ENCODE assay signal across 9 cellular contexts in genomic region chr10:110410329-110411046, GRCh38.
A peak's percentile ranks its signal among the peaks of the same experiment; 100 is the strongest.
DNase-seq lines count a peak whose midpoint lies in the region; ATAC-seq and TF ChIP-seq lines count a peak whose summit lies in the region.
"Had no signal": no experiment of that assay in that cellular context is flagged by ENCODE, and none has a peak within 500 bp of the region (broad histone marks: within the 10 kb centered on the region; RNA-seq: fewer than 3 reads in every experiment).

No MANE protein-coding gene starts in this region.

- peaks cover 87% of the 10 kb centered on the region for H3K4me1 Mint-ChIP-seq in stimulated activated effector memory CD8-positive, alpha-beta T cell treated with anti-CD3 and anti-CD28 coated beads, Interleukin-12 subunit alpha, Interleukin-12 subunit beta, amount 100 ng/mL, for 72 hours

- H3K4me3 Mint-ChIP-seq in stimulated activated effector memory CD8-positive, alpha-beta T cell treated with anti-CD3 and anti-CD28 coated beads, Interleukin-12 subunit alpha, Interleukin-12 subunit beta, amount 100 ng/mL, for 72 hours, result no peak overlapping the region
- H3K4me3 Mint-ChIP-seq: activated naive CD4-positive, alpha-beta T cell treated with anti-CD3 and anti-CD28 coated beads, Interleukin-2, amount 50 U/mL, for 24 hours had no signal

- H2AFZ ChIP-seq in SU-DHL-6 (ENCODE audit: low read depth, low read length, severe bottlenecking), result no peak overlapping the region

- no peak for ATAC-seq in stimulated activated effector memory CD8-positive, alpha-beta T cell treated with anti-CD3 and anti-CD28 coated beads, Interleukin-12 subunit alpha, Interleukin-12 subunit beta, amount 100 ng/mL, for 72 hours
- ATAC-seq in HG03108 (IDR thresholded peaks at IDR 0.05; ENCODE audit: unreplicated experiment), result no peak

- no peaks in the 10 kb centered on the region for H4K20me1 ChIP-seq in SU-DHL-6 (ENCODE audit: low read depth, low read length)

- H3K79me2 ChIP-seq in SU-DHL-6 (ENCODE audit: insufficient read depth, low read length), result no peaks in the 10 kb centered on the region

- H3K27ac ChIP-seq in SU-DHL-6 (ENCODE audit: low read depth, low read length), result peak overlapping the region; percentile 98

- H3K9ac ChIP-seq in SU-DHL-6 (ENCODE audit: low read length), result peak overlapping the region; percentile 54

- H3K9me2 ChIP-seq in SU-DHL-6 (replicated peaks; ENCODE audit: insufficient read depth, low read length), result no peaks in the 10 kb centered on the region

- peak overlapping the region; percentile 33 for H3K4me3 ChIP-seq in SU-DHL-6 (ENCODE audit: insufficient read depth, low read length, poor library complexity, severe bottlenecking)

- no peaks in the 10 kb centered on the region for H3K9me3 ChIP-seq in SU-DHL-6 (ENCODE audit: insufficient read depth, low read length)

- TF ChIP-seq CTCF in SU-DHL-6 (IDR thresholded peaks at IDR 0.05; ENCODE audit: insufficient read depth, low read length, poor library complexity, severe bottlenecking), result no peak

- peaks cover 19% of the 10 kb centered on the region for H3K36me3 Mint-ChIP-seq in stimulated activated effector memory CD8-positive, alpha-beta T cell treated with anti-CD3 and anti-CD28 coated beads, Interleukin-12 subunit alpha, Interleukin-12 subunit beta, amount 100 ng/mL, for 72 hours
- H3K36me3 Mint-ChIP-seq: activated naive CD4-positive, alpha-beta T cell treated with anti-CD3 and anti-CD28 coated beads, Interleukin-2, amount 50 U/mL, for 24 hours had no signal

- H3K9me3 Mint-ChIP-seq in stimulated activated effector memory CD8-positive, alpha-beta T cell treated with anti-CD3 and anti-CD28 coated beads, Interleukin-12 subunit alpha, Interleukin-12 subunit beta, amount 100 ng/mL, for 72 hours, result no peaks in the 10 kb centered on the region
- H3K9me3 Mint-ChIP-seq: activated naive CD4-positive, alpha-beta T cell treated with anti-CD3 and anti-CD28 coated beads, Interleukin-2, amount 50 U/mL, for 24 hours had no signal

- H3K4me2 ChIP-seq in SU-DHL-6 (ENCODE audit: low read depth, low read length, poor library complexity, severe bottlenecking), result peak overlapping the region; percentile 72

- peak overlapping the region; percentile 24 for H3K27ac Mint-ChIP-seq in stimulated activated effector memory CD8-positive, alpha-beta T cell treated with anti-CD3 and anti-CD28 coated beads, Interleukin-12 subunit alpha, Interleukin-12 subunit beta, amount 100 ng/mL, for 72 hours

- no peaks in the 10 kb centered on the region for H3K36me3 ChIP-seq in SU-DHL-6 (ENCODE audit: low read length)

- DNase-seq in HCEC 1CT, result peak; percentile 99
- DNase-seq in foreskin melanocyte, result peak; percentile 26
- no peak for DNase-seq in stimulated activated effector memory CD8-positive, alpha-beta T cell treated with anti-CD3 and anti-CD28 coated beads, Interleukin-12 subunit alpha, Interleukin-12 subunit beta, amount 100 ng/mL, for 72 hours (ENCODE audit: low spot score in 2 of 2)
- no peak for DNase-seq in nucleus accumbens (lab: John Stamatoyannopoulos, UW)
- DNase-seq in stimulated activated CD4-positive, alpha-beta T cell treated with anti-CD3 and anti-CD28 coated beads, Interleukin-1b, Interleukin-23, amount 100 ng/mL, for 48 hours, result no peak
- DNase-seq: NCI-H2081 had no signal

- no peaks in the 10 kb centered on the region for H3K27me3 ChIP-seq in SU-DHL-6 (ENCODE audit: low read length)

- peaks cover 47% of the 10 kb centered on the region for H3F3A ChIP-seq in SU-DHL-6 (ENCODE audit: insufficient read depth)

Comparison
In these comparisons a context has a peak if more than half of its experiments do, and no peak if none do; other contexts are left out.
1. DNase-seq: peak in HCEC 1CT (single experiment) and foreskin melanocyte (single experiment); none in stimulated activated effector memory CD8-positive, alpha-beta T cell treated with anti-CD3 and anti-CD28 coated beads, Interleukin-12 subunit alpha, Interleukin-12 subunit beta, amount 100 ng/mL, for 72 hours (0 of 2), nucleus accumbens (0 of 56) and stimulated activated CD4-positive, alpha-beta T cell treated with anti-CD3 and anti-CD28 coated beads, Interleukin-1b, Interleukin-23, amount 100 ng/mL, for 48 hours (single experiment).